Comparison of ENCODE assay signal across 9 cellular contexts in the genomic region with DNA sequence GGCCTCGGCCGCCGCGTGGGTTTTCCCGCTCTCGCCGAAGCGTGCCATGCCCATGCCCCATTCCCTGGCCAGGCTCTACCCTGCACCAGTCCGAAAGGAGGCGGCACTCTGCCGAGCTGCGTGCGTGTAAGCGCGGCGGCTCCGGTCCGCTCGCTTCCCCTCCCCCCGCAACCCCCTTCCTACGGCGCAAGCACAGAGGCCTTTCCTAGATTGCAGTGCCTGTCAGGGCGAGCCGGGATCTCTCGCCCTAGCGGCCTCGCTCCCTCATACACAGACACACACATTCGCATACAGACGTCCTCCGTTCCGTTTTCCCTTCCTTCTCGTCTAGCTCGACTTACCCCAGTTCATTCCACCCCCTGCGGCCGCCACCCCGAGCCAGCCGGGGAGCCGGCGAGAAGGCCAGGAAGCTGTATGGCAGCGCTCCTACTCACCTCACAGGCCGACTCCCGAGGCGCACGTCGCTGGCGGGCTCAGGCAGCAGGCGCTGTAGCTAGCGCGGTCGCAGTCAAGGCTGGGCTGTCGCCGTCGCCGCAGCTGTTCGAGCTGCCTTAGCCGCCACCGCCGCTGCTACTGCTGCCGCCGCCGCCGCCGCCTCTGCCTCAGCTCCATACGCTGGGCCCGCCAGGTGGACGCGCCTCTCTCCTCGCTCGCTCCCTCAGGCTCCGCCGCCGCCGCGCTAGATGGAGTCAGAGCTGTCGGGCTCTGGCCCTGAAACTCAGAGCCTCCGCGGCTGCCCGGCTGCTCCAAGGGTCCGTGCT. TPM values are rescaled to one million over a fixed set of nuclear protein-coding genes. Genes with fewer than 3 reads are reported as not detected.
DNase-seq lines count a peak whose midpoint lies in the region; ATAC-seq, FAIRE-seq and TF ChIP-seq lines count a peak whose summit lies in the region.
"Had no signal": no experiment of that assay in that cellular context is flagged by ENCODE, and none has a peak within 500 bp of the region (broad histone marks: within the 10 kb centered on the region; RNA-seq: fewer than 3 reads in every experiment).

No MANE protein-coding gene starts in this region.

- no peaks in the 10 kb centered on the region for H3K4me1 ChIP-seq in left lung

- no peak for TF ChIP-seq CTCF in D721Med (IDR thresholded peaks at IDR 0.05; ENCODE audit: insufficient read depth, missing control alignments)
- no peak for TF ChIP-seq CTCF in HL-60 (IDR thresholded peaks at IDR 0.05; ENCODE audit: insufficient read depth, low read length)
- no peak for TF ChIP-seq CTCF in left lung (IDR thresholded peaks at IDR 0.05)

- H3K27me3 ChIP-seq in HL-60 (ENCODE audit: insufficient read depth, poor library complexity, severe bottlenecking) (no peaks in the 10 kb centered on the region), left lung (peaks cover 10 to 42% of the 10 kb centered on the region in 2 donors)

- FAIRE-seq in D721Med (lab: Jason Lieb, UNC): no peak

- peak; percentile 26 for DNase-seq in D721Med (ENCODE audit: insufficient read length, low spot score)
- peak in 1 of 2 experiments; percentile 29 for DNase-seq in HL-60 (ENCODE audit: low read depth in 1 of 2, low spot score in 1 of 2)
- peak in 3 of 5 experiments; percentile 6 to 69 (median 7) for DNase-seq in T-helper 2 cell
- DNase-seq in cerebellum (ENCODE audit: low spot score): peak; percentile 28
- DNase-seq in left lung: peak; percentile 38 to 68
- peak; percentile 15 to 22 for DNase-seq in stimulated activated CD4-positive, alpha-beta T cell treated with anti-CD3 and anti-CD28 coated beads, Interleukin-4, amount 100 ng/mL, for 4 hours
- DNase-seq in GM19240 (ENCODE audit: insufficient read length, low spot score): no peak

- ATAC-seq in GM19467 (IDR thresholded peaks at IDR 0.05; ENCODE audit: unreplicated experiment) (peak; percentile 50), left lung (peak; percentile 81)
- ATAC-seq: Panc1 had no signal

- intact Hi-C loops in left lung (cut with DNase I): no loop called here

- no peaks in the 10 kb centered on the region for H3K36me3 ChIP-seq in left lung

- H3K9me3 ChIP-seq in left lung: no peaks in the 10 kb centered on the region

- H3K27ac ChIP-seq in HL-60 (replicated peaks) (no peak overlapping the region), left lung (peak overlapping the region in 1 of 2 donors; percentile 10)

- H3K4me3 ChIP-seq in HL-60 (replicated peaks; ENCODE audit: insufficient read depth, low read length): peak overlapping the region; percentile 16
- H3K4me3 ChIP-seq in left lung: peak overlapping the region; percentile 21 to 33

RNA-seq across cellular contexts. Expression of gene NEXMIF, which starts 0.6 kb away (rescaled TPM):
- total RNA-seq in cerebellum (32.1 TPM), left lung (under 1 TPM; 0.52 to 0.89 TPM)

Comparison
In these comparisons a context has a peak if more than half of its experiments do, and no peak if none do; other contexts are left out.
1. RNA of gene NEXMIF, which starts 0.6 kb away (total RNA-seq): 32.1 TPM in cerebellum (single experiment); 0.52 to 0.89 TPM in left lung; every median in the first group is over 10 times any median in the second.